18 cellular contexts compared by ENCODE assay signal in genomic region chr10:16835223-16835622, GRCh38. TPM values are rescaled to one million over a fixed set of nuclear protein-coding genes. Genes with fewer than 3 reads are reported as not detected.
DNase-seq lines count a peak whose midpoint lies in the region; ATAC-seq and TF ChIP-seq lines count a peak whose summit lies in the region.
"Had no signal": no experiment of that assay in that cellular context is flagged by ENCODE, and none has a peak within 500 bp of the region (broad histone marks: within the 10 kb centered on the region; RNA-seq: fewer than 3 reads in every experiment).

No MANE protein-coding gene starts in this region.

- peaks cover 6% of the 10 kb centered on the region for H3K36me3 Mint-ChIP-seq in CD8-positive, alpha-beta T cell
- H3K36me3 Mint-ChIP-seq in activated CD8-positive, alpha-beta T cell treated with anti-CD3 and anti-CD28 coated beads for 36 hours (ENCODE audit: low read depth): no peaks in the 10 kb centered on the region
- H3K36me3 Mint-ChIP-seq: brain, type B pancreatic cell had no signal

- CTCF ChIA-PET in CD8-positive, alpha-beta T cell (lab: Charles Lee): interaction anchor here (1.4 to 4.5 kb wide), 3 partner anchors 10 to 422 kb away, joined by 3 to 21 read pairs (median 8); no protein-coding TSS in a partner anchor
- CTCF ChIA-PET in activated CD8-positive, alpha-beta T cell treated with anti-CD3 and anti-CD28 coated beads for 36 hours (lab: Charles Lee): interaction anchor here (0.9 to 1.5 kb wide), 6 partner anchors 15 to 455 kb away, joined by 3 to 5 read pairs (median 3); no protein-coding TSS in a partner anchor
- CTCF ChIA-PET in RWPE1 (lab: Yijun Ruan, JAX): no interaction called here

- no peaks in the 10 kb centered on the region for H3K9me3 ChIP-seq in CD8-positive, alpha-beta T cell (ENCODE audit: low read length)
- H3K9me3 ChIP-seq in effector memory CD4-positive, alpha-beta T cell (ENCODE audit: control insufficient read depth, low read length): no peaks in the 10 kb centered on the region

- peaks cover 11% of the 10 kb centered on the region for H3K4me1 Mint-ChIP-seq in CD8-positive, alpha-beta T cell (ENCODE audit: low read depth)
- peaks cover 6% of the 10 kb centered on the region for H3K4me1 Mint-ChIP-seq in activated CD8-positive, alpha-beta T cell treated with anti-CD3 and anti-CD28 coated beads for 36 hours (ENCODE audit: low read depth)
- H3K4me1 Mint-ChIP-seq: brain had no signal

- H3K4me1 ChIP-seq in CD8-positive, alpha-beta T cell (ENCODE audit: insufficient read depth, low read length): peaks cover 7% of the 10 kb centered on the region
- peaks cover 4% of the 10 kb centered on the region for H3K4me1 ChIP-seq in effector memory CD4-positive, alpha-beta T cell (ENCODE audit: control insufficient read depth, insufficient read depth, low read length, poor library complexity, severe bottlenecking)

- no peak overlapping the region for H3K4me3 ChIP-seq in CD8-positive, alpha-beta T cell (ENCODE audit: low read depth, low read length)
- peak overlapping the region; percentile 13 for H3K4me3 ChIP-seq in effector memory CD4-positive, alpha-beta T cell (ENCODE audit: insufficient read depth, low read depth, low read length, poor library complexity, severe bottlenecking)
- H3K4me3 ChIP-seq: GM12878 had no signal

- intact Hi-C loops in CD8-positive, alpha-beta T cell (cut with DNase I, micrococcal nuclease): loop anchor here in 1 of 2 experiments (1.0 kb wide), 1 partner anchor 18 kb away; the partner anchor contains the start of gene RSU1
- intact Hi-C loops in activated CD8-positive, alpha-beta T cell treated with anti-CD3 and anti-CD28 coated beads for 36 hours (cut with micrococcal nuclease): loop anchor here (10.0 kb wide), 1 partner anchor 590 kb away; no protein-coding TSS in a partner anchor

- H3K27me3 ChIP-seq in CD8-positive, alpha-beta T cell (ENCODE audit: insufficient read depth, low read length): no peaks in the 10 kb centered on the region
- H3K27me3 ChIP-seq in effector memory CD4-positive, alpha-beta T cell (replicated peaks; ENCODE audit: control insufficient read depth, insufficient read depth, low read length, poor library complexity, severe bottlenecking): no peaks in the 10 kb centered on the region

- ATAC-seq in CD8-positive, alpha-beta T cell: peak; percentile 99
- peak; percentile 93 for ATAC-seq in activated CD8-positive, alpha-beta T cell treated with anti-CD3 and anti-CD28 coated beads for 36 hours
- ATAC-seq: GM12878 had no signal

- DNase-seq in NCI-H748 (lab: John Stamatoyannopoulos, UW; ENCODE audit: unreplicated experiment) (peak; percentile 14), NCI-H748 treated with DMSO at 0.1 percent for 48 hours (lab: John Stamatoyannopoulos, UW) (no peak), NCI-H510A treated with DMSO at 0.1 percent for 48 hours (lab: John Stamatoyannopoulos, UW) (no peak), D341Med (ENCODE audit: low spot score) (no peak), RWPE1 (ENCODE audit: low spot score) (no peak)
- peak in 4 of 7 experiments; percentile 14 to 53 (median 39) for DNase-seq in CD8-positive, alpha-beta T cell
- peak; percentile 66 for DNase-seq in activated CD8-positive, alpha-beta T cell treated with anti-CD3 and anti-CD28 coated beads for 36 hours
- peak in 1 of 3 donors; percentile 9 for DNase-seq in effector memory CD4-positive, alpha-beta T cell
- DNase-seq: GOT3, Karpas-422, kidney, mesendoderm, NCI-H446, retina had no signal

- no peaks in the 10 kb centered on the region for H3K36me3 ChIP-seq in CD8-positive, alpha-beta T cell (ENCODE audit: insufficient read depth, low read length)
- no peaks in the 10 kb centered on the region for H3K36me3 ChIP-seq in effector memory CD4-positive, alpha-beta T cell (ENCODE audit: control insufficient read depth, insufficient read depth, low read length)

- no peaks in the 10 kb centered on the region for H3K27me3 Mint-ChIP-seq in CD8-positive, alpha-beta T cell (ENCODE audit: low read depth)
- no peaks in the 10 kb centered on the region for H3K27me3 Mint-ChIP-seq in activated CD8-positive, alpha-beta T cell treated with anti-CD3 and anti-CD28 coated beads for 36 hours

- TF ChIP-seq CTCF in CD8-positive, alpha-beta T cell (IDR thresholded peaks at IDR 0.05): no peak
- no peak for TF ChIP-seq CTCF in activated CD8-positive, alpha-beta T cell treated with anti-CD3 and anti-CD28 coated beads for 36 hours (IDR thresholded peaks at IDR 0.05)
- TF ChIP-seq CTCF in RWPE1 (conservative IDR thresholded peaks at IDR 0.05; ENCODE audit: low read depth): no peak

- H3K4me3 Mint-ChIP-seq in CD8-positive, alpha-beta T cell: peak overlapping the region; percentile 66
- peak overlapping the region; percentile 51 for H3K4me3 Mint-ChIP-seq in activated CD8-positive, alpha-beta T cell treated with anti-CD3 and anti-CD28 coated beads for 36 hours
- H3K4me3 Mint-ChIP-seq: brain, type B pancreatic cell had no signal

- POLR2A ChIA-PET in CD8-positive, alpha-beta T cell (lab: Charles Lee): interaction anchor here (1.0 to 1.6 kb wide), 2 partner anchors 18 to 395 kb away, joined by 9 read pairs; partner anchors contain the start of gene RSU1
- POLR2A ChIA-PET in activated CD8-positive, alpha-beta T cell treated with anti-CD3 and anti-CD28 coated beads for 36 hours (lab: Charles Lee): interaction anchor here (1.3 kb wide), 1 partner anchor 395 kb away, joined by 4 read pairs; no protein-coding TSS in a partner anchor
- POLR2A ChIA-PET in RWPE1 (lab: Yijun Ruan, JAX; ENCODE audit: low non-redundant PET): interaction anchor here (0.6 kb wide), 1 partner anchor 429 kb away, joined by 7 read pairs; no protein-coding TSS in a partner anchor

- H3K27ac Mint-ChIP-seq in CD8-positive, alpha-beta T cell: peak overlapping the region; percentile 63
- H3K27ac Mint-ChIP-seq in activated CD8-positive, alpha-beta T cell treated with anti-CD3 and anti-CD28 coated beads for 36 hours: peak overlapping the region; percentile 36
- H3K27ac Mint-ChIP-seq: brain, type B pancreatic cell had no signal

- no peaks in the 10 kb centered on the region for H3K9me3 Mint-ChIP-seq in CD8-positive, alpha-beta T cell
- no peaks in the 10 kb centered on the region for H3K9me3 Mint-ChIP-seq in activated CD8-positive, alpha-beta T cell treated with anti-CD3 and anti-CD28 coated beads for 36 hours
- H3K9me3 Mint-ChIP-seq: brain had no signal

- H3K27ac ChIP-seq in CD8-positive, alpha-beta T cell (ENCODE audit: low read depth, low read length): no peak overlapping the region
- H3K27ac ChIP-seq in effector memory CD4-positive, alpha-beta T cell (ENCODE audit: insufficient read depth, low read length, poor library complexity, severe bottlenecking): no peak overlapping the region
- no peak overlapping the region for H3K27ac ChIP-seq in RWPE1
- H3K27ac ChIP-seq: C4-2B had no signal

RNA-seq across cellular contexts. Expression of gene RSU1, which starts 18.0 kb away (rescaled TPM):
- total RNA-seq in CD8-positive, alpha-beta T cell: 10 to 100 TPM; 23.8 to 26.1 TPM
- 10 to 100 TPM; 42.4 to 47.5 TPM for total RNA-seq in activated CD8-positive, alpha-beta T cell treated with anti-CD3 and anti-CD28 coated beads for 36 hours

Comparison
In these comparisons a context has a peak if more than half of its experiments do, and no peak if none do; other contexts are left out.
1. DNase-seq: peak in NCI-H748 (single experiment), CD8-positive, alpha-beta T cell (4 of 7) and activated CD8-positive, alpha-beta T cell treated with anti-CD3 and anti-CD28 coated beads for 36 hours (single experiment); none in NCI-H748 treated with DMSO at 0.1 percent for 48 hours (single experiment), NCI-H510A treated with DMSO at 0.1 percent for 48 hours (single experiment), D341Med (single experiment) and RWPE1 (single experiment).